In the genomic region with DNA sequence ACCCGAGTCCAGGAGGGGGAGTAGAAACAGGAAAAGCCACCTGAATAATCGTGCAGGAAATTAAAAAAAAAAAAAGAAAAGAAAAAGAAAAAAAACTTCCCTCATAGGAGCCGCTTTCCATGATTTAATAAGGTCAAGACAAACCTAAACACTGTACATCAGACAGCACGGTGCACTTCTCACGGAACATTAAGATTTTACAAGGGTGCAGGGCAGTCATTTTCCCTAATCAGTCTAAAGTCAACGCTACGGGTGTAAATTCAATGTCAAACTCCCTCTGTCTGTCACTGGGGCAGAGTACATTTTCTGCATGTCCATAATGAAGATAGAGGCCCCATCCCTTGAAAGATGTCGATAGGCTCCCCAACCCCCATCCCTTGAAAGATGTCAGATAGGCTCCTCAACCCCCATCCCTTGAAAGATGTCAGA, we compare ENCODE assay signal across 8 cellular contexts.
A peak's percentile ranks its signal among the peaks of the same experiment; 100 is the strongest.
DNase-seq lines count a peak whose midpoint lies in the region; ATAC-seq and TF ChIP-seq lines count a peak whose summit lies in the region.

No MANE protein-coding gene starts in this region.

- peaks cover 26% of the 10 kb centered on the region for H3K27me3 Mint-ChIP-seq in activated T-cell treated with anti-CD3 and anti-CD28 coated beads, Interleukin-2, amount 50 U/mL, for 4 hours (ENCODE audit: low read depth)

- H3K9me3 ChIP-seq in breast epithelium (no peaks in the 10 kb centered on the region), right lobe of liver (no peaks in the 10 kb centered on the region), upper lobe of right lung (no peaks in the 10 kb centered on the region)

- peak overlapping the region; percentile 52 to 88 for H3K27ac ChIP-seq in breast epithelium
- peak overlapping the region; percentile 75 to 91 (median 78) for H3K27ac ChIP-seq in right lobe of liver
- peak overlapping the region; percentile 75 for H3K27ac ChIP-seq in upper lobe of right lung

- DNase-seq in activated T-cell treated with anti-CD3 and anti-CD28 coated beads, Interleukin-2, amount 50 U/mL, for 4 hours: no peak
- DNase-seq in activated T-cell treated with anti-CD3 and anti-CD28 coated beads for 4 hours (no peak), breast epithelium (ENCODE audit: low spot score in 2 of 2) (no peak), right lobe of liver (no peak), upper lobe of right lung (no peak), germinal center (ENCODE audit: low spot score) (no peak), GM10248 (ENCODE audit: extremely low spot score) (no peak), SHP77 (lab: John Stamatoyannopoulos, UW) (no peak)

- CTCF ChIA-PET in GM10248 (lab: Yijun Ruan, JAX): interaction anchor here (0.9 to 1.4 kb wide), 3 partner anchors 9 to 299 kb away, joined by 3 to 4 read pairs (median 3); no protein-coding TSS in a partner anchor

- no peaks in the 10 kb centered on the region for H3K9me3 Mint-ChIP-seq in activated T-cell treated with anti-CD3 and anti-CD28 coated beads, Interleukin-2, amount 50 U/mL, for 4 hours

- intact Hi-C loops in breast epithelium (cut with DNase I; ENCODE audit: low total_unique reads) (no loop called here), right lobe of liver (cut with DNase I) (no loop called here), upper lobe of right lung (cut with DNase I) (no loop called here)

- peak overlapping the region; percentile 64 to 91 (median 86) for H3K4me3 ChIP-seq in breast epithelium
- H3K4me3 ChIP-seq in right lobe of liver: peak overlapping the region; percentile 58 to 76 (median 60)
- peak overlapping the region; percentile 63 for H3K4me3 ChIP-seq in upper lobe of right lung

- no peaks in the 10 kb centered on the region for H3K27me3 ChIP-seq in breast epithelium
- H3K27me3 ChIP-seq in right lobe of liver: no peaks in the 10 kb centered on the region
- H3K27me3 ChIP-seq in upper lobe of right lung: no peaks in the 10 kb centered on the region

- 5% methylated on average over 6 of the region's 8 CpGs for WGBS in right lobe of liver (ENCODE audit: insufficient coverage, low coverage, low lambda C conversion rate, missing lambda C conversion rate)

- H3K36me3 Mint-ChIP-seq in activated T-cell treated with anti-CD3 and anti-CD28 coated beads, Interleukin-2, amount 50 U/mL, for 4 hours (ENCODE audit: insufficient read depth): no peaks in the 10 kb centered on the region

- H3K36me3 ChIP-seq in breast epithelium: no peaks in the 10 kb centered on the region
- no peaks in the 10 kb centered on the region for H3K36me3 ChIP-seq in right lobe of liver
- H3K36me3 ChIP-seq in upper lobe of right lung: no peaks in the 10 kb centered on the region

- TF ChIP-seq POLR2A in breast epithelium (IDR thresholded peaks at IDR 0.05) (no peak), right lobe of liver (IDR thresholded peaks at IDR 0.05) (no peak)

- TF ChIP-seq CTCF in breast epithelium (IDR thresholded peaks at IDR 0.05): peak in 1 of 3 donors; percentile 15
- TF ChIP-seq CTCF in right lobe of liver (IDR thresholded peaks at IDR 0.05): peak in 1 of 4 donors; percentile 11
- no peak for TF ChIP-seq CTCF in upper lobe of right lung (IDR thresholded peaks at IDR 0.05)
- TF ChIP-seq CTCF in GM10248 (IDR thresholded peaks at IDR 0.05; ENCODE audit: control extremely low read depth, extremely low read depth, low read depth, missing control alignments): no peak

- H3K4me3 Mint-ChIP-seq in activated T-cell treated with anti-CD3 and anti-CD28 coated beads, Interleukin-2, amount 50 U/mL, for 4 hours: peak overlapping the region; percentile 89

- ATAC-seq in activated T-cell treated with anti-CD3 and anti-CD28 coated beads, Interleukin-2, amount 50 U/mL, for 4 hours: no peak
- ATAC-seq in right lobe of liver (peak; percentile 1 to 10 (median 6)), upper lobe of right lung (no peak)

- POLR2A ChIA-PET in GM10248 (lab: Yijun Ruan, JAX): no interaction called here

- H3K4me1 ChIP-seq in breast epithelium (peaks cover 0 to 5% of the 10 kb centered on the region in 2 donors), right lobe of liver (peaks cover 0 to 22% (median 0%) of the 10 kb centered on the region in 4 donors), upper lobe of right lung (peaks cover 7% of the 10 kb centered on the region)

- H3K4me1 Mint-ChIP-seq in activated T-cell treated with anti-CD3 and anti-CD28 coated beads, Interleukin-2, amount 50 U/mL, for 4 hours (ENCODE audit: low read depth): peaks cover 13% of the 10 kb centered on the region

Comparison
In these comparisons a context has a peak if more than half of its experiments do, and no peak if none do; other contexts are left out.
1. ATAC-seq: peak in right lobe of liver (4 of 4); none in activated T-cell treated with anti-CD3 and anti-CD28 coated beads, Interleukin-2, amount 50 U/mL, for 4 hours (0 of 2) and upper lobe of right lung (single experiment).
2. Peak in every context shown above with its lines, with median percentiles within 50 percentile points of each other: H3K27ac ChIP-seq and H3K4me3 ChIP-seq.